Comparison of ENCODE assay signal across 1 cellular context in the genomic region with DNA sequence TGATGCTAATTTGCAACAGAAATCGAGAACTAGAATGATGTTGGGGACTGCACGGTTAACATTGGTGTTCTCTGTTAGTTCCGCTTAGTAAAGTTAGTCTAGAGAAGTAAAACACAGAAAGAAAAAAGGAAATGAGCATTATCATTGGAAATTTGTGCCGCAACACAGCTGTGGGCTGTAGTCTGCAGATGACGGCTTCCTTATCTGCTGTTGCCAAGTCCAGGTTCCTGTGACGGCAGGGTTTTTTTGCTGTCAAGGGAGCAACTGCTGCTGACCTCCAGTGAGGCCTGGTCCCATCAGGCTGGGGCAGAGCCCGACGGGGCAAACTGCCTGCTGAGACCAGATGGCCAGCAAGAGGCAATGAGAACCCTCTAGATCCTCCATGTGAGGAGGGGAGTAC.
A peak's percentile ranks its signal among the peaks of the same experiment; 100 is the strongest.
TF ChIP-seq lines count a peak whose summit lies in the region.

No MANE protein-coding gene starts in this region.

TF ChIP-seq in GM12878, 131 proteins besides CTCF, POLR2A, EP300 and RAD21 (continued from another document and continues in another):
- TF ChIP-seq, protein P1, sequence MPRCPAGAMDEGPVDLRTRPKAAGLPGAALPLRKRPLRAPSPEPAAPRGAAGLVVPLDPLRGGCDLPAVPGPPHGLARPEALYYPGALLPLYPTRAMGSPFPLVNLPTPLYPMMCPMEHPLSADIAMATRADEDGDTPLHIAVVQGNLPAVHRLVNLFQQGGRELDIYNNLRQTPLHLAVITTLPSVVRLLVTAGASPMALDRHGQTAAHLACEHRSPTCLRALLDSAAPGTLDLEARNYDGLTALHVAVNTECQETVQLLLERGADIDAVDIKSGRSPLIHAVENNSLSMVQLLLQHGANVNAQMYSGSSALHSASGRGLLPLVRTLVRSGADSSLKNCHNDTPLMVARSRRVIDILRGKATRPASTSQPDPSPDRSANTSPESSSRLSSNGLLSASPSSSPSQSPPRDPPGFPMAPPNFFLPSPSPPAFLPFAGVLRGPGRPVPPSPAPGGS (IDR thresholded peaks at IDR 0.05; ENCODE audit: borderline replicate concordance, insufficient read depth, low read depth, low read length, poor library complexity, severe bottlenecking) = no peak
- TF ChIP-seq HDGF (IDR thresholded peaks at IDR 0.05) = no peak
- no peak for TF ChIP-seq BACH1 (IDR thresholded peaks at IDR 0.05; ENCODE audit: borderline replicate concordance)
- TF ChIP-seq ZZZ3 (IDR thresholded peaks at IDR 0.05; ENCODE audit: control insufficient read depth, insufficient read length, low read depth) = no peak
- TF ChIP-seq SIX5 (IDR thresholded peaks at IDR 0.05; ENCODE audit: low read depth, low read length, severe bottlenecking) = no peak
- peak; percentile 59; the same call in 1 of the 2 replicates for TF ChIP-seq TCF12 (IDR thresholded peaks at IDR 0.05; ENCODE audit: low read depth, low read length)
- TF ChIP-seq, protein P2, sequence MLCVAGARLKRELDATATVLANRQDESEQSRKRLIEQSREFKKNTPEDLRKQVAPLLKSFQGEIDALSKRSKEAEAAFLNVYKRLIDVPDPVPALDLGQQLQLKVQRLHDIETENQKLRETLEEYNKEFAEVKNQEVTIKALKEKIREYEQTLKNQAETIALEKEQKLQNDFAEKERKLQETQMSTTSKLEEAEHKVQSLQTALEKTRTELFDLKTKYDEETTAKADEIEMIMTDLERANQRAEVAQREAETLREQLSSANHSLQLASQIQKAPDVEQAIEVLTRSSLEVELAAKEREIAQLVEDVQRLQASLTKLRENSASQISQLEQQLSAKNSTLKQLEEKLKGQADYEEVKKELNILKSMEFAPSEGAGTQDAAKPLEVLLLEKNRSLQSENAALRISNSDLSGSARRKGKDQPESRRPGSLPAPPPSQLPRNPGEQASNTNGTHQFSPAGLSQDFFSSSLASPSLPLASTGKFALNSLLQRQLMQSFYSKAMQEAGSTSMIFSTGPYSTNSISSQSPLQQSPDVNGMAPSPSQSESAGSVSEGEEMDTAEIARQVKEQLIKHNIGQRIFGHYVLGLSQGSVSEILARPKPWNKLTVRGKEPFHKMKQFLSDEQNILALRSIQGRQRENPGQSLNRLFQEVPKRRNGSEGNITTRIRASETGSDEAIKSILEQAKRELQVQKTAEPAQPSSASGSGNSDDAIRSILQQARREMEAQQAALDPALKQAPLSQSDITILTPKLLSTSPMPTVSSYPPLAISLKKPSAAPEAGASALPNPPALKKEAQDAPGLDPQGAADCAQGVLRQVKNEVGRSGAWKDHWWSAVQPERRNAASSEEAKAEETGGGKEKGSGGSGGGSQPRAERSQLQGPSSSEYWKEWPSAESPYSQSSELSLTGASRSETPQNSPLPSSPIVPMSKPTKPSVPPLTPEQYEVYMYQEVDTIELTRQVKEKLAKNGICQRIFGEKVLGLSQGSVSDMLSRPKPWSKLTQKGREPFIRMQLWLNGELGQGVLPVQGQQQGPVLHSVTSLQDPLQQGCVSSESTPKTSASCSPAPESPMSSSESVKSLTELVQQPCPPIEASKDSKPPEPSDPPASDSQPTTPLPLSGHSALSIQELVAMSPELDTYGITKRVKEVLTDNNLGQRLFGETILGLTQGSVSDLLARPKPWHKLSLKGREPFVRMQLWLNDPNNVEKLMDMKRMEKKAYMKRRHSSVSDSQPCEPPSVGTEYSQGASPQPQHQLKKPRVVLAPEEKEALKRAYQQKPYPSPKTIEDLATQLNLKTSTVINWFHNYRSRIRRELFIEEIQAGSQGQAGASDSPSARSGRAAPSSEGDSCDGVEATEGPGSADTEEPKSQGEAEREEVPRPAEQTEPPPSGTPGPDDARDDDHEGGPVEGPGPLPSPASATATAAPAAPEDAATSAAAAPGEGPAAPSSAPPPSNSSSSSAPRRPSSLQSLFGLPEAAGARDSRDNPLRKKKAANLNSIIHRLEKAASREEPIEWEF (IDR thresholded peaks at IDR 0.05; ENCODE audit: insufficient replicate concordance, low read depth, low read length) = no peak
- peak; percentile 38; the same call in 1 of the 2 replicates for TF ChIP-seq RUNX3 (IDR thresholded peaks at IDR 0.05; ENCODE audit: low read length)
- TF ChIP-seq, protein P3, sequence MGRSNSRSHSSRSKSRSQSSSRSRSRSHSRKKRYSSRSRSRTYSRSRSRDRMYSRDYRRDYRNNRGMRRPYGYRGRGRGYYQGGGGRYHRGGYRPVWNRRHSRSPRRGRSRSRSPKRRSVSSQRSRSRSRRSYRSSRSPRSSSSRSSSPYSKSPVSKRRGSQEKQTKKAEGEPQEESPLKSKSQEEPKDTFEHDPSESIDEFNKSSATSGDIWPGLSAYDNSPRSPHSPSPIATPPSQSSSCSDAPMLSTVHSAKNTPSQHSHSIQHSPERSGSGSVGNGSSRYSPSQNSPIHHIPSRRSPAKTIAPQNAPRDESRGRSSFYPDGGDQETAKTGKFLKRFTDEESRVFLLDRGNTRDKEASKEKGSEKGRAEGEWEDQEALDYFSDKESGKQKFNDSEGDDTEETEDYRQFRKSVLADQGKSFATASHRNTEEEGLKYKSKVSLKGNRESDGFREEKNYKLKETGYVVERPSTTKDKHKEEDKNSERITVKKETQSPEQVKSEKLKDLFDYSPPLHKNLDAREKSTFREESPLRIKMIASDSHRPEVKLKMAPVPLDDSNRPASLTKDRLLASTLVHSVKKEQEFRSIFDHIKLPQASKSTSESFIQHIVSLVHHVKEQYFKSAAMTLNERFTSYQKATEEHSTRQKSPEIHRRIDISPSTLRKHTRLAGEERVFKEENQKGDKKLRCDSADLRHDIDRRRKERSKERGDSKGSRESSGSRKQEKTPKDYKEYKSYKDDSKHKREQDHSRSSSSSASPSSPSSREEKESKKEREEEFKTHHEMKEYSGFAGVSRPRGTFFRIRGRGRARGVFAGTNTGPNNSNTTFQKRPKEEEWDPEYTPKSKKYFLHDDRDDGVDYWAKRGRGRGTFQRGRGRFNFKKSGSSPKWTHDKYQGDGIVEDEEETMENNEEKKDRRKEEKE (IDR thresholded peaks at IDR 0.05) = no peak
- 0 out of 2 replicates have a peak, but pooled peaks have one; percentile 29 for TF ChIP-seq TCF3 (IDR thresholded peaks at IDR 0.05; ENCODE audit: borderline replicate concordance, insufficient read depth, low read depth, low read length)
- TF ChIP-seq, protein P4, sequence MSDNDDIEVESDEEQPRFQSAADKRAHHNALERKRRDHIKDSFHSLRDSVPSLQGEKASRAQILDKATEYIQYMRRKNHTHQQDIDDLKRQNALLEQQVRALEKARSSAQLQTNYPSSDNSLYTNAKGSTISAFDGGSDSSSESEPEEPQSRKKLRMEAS (IDR thresholded peaks at IDR 0.05; ENCODE audit: low read depth, low read length) = no peak
- no peak for TF ChIP-seq RBBP5 (conservative IDR thresholded peaks at IDR 0.05)
- 0 out of 2 replicates have a peak, but pooled peaks have one; percentile 19 for TF ChIP-seq NR2F1 (conservative IDR thresholded peaks at IDR 0.05)
- 0 out of 4 replicates have a peak, but pooled peaks of 1 of the 2 experiments have one; percentile 31 for TF ChIP-seq ETV6 (conservative IDR thresholded peaks at IDR 0.05 in 1 of 2, IDR thresholded peaks at IDR 0.05 in 1 of 2; ENCODE audit: borderline replicate concordance in 1 of 2, low read depth in 1 of 2)
- TF ChIP-seq, protein P5, sequence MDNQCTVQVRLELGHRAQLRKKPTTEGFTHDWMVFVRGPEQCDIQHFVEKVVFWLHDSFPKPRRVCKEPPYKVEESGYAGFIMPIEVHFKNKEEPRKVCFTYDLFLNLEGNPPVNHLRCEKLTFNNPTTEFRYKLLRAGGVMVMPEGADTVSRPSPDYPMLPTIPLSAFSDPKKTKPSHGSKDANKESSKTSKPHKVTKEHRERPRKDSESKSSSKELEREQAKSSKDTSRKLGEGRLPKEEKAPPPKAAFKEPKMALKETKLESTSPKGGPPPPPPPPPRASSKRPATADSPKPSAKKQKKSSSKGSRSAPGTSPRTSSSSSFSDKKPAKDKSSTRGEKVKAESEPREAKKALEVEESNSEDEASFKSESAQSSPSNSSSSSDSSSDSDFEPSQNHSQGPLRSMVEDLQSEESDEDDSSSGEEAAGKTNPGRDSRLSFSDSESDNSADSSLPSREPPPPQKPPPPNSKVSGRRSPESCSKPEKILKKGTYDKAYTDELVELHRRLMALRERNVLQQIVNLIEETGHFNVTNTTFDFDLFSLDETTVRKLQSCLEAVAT (IDR thresholded peaks at IDR 0.05) = no peak
- TF ChIP-seq TARDBP (IDR thresholded peaks at IDR 0.05; ENCODE audit: borderline replicate concordance) = no peak
- TF ChIP-seq JUND (IDR thresholded peaks at IDR 0.05; ENCODE audit: low read depth, low read length) = no peak
- TF ChIP-seq RCOR1 (conservative IDR thresholded peaks at IDR 0.05; ENCODE audit: low read depth, low read length) = no peak
- TF ChIP-seq, protein P6, sequence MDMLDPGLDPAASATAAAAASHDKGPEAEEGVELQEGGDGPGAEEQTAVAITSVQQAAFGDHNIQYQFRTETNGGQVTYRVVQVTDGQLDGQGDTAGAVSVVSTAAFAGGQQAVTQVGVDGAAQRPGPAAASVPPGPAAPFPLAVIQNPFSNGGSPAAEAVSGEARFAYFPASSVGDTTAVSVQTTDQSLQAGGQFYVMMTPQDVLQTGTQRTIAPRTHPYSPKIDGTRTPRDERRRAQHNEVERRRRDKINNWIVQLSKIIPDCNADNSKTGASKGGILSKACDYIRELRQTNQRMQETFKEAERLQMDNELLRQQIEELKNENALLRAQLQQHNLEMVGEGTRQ (IDR thresholded peaks at IDR 0.05; ENCODE audit: borderline replicate concordance, low read depth, low read length) = no peak
- peak; percentile 40; the same call in 1 of the 2 replicates for TF ChIP-seq CREM (IDR thresholded peaks at IDR 0.05; ENCODE audit: low read depth)
- no peak for TF ChIP-seq NRF1 (conservative IDR thresholded peaks at IDR 0.05; ENCODE audit: low read depth, low read length)
- TF ChIP-seq ESRRA (IDR thresholded peaks at IDR 0.05; ENCODE audit: low read length) = no peak
- no peak for TF ChIP-seq RFX5 (IDR thresholded peaks at IDR 0.05; ENCODE audit: low read depth, low read length)
- TF ChIP-seq SIN3A (IDR thresholded peaks at IDR 0.05; ENCODE audit: low read depth, low read length) = no peak
- no peak for TF ChIP-seq MEF2A (IDR thresholded peaks at IDR 0.05; ENCODE audit: insufficient read depth, low read depth, low read length)
- TF ChIP-seq SPI1 (IDR thresholded peaks at IDR 0.05; ENCODE audit: borderline replicate concordance, insufficient read depth, low read depth, low read length) = peak; percentile 49; the same call in 1 of the 2 replicates
- peak; percentile 32; the same call in 1 of the 2 replicates for TF ChIP-seq IKZF1 (conservative IDR thresholded peaks at IDR 0.05)
- TF ChIP-seq LARP7 (IDR thresholded peaks at IDR 0.05) = no peak
- TF ChIP-seq, protein P7, sequence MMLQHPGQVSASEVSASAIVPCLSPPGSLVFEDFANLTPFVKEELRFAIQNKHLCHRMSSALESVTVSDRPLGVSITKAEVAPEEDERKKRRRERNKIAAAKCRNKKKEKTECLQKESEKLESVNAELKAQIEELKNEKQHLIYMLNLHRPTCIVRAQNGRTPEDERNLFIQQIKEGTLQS (IDR thresholded peaks at IDR 0.05; ENCODE audit: borderline replicate concordance, extremely low read depth, low read depth, low read length) = no peak
- TF ChIP-seq, protein P8, sequence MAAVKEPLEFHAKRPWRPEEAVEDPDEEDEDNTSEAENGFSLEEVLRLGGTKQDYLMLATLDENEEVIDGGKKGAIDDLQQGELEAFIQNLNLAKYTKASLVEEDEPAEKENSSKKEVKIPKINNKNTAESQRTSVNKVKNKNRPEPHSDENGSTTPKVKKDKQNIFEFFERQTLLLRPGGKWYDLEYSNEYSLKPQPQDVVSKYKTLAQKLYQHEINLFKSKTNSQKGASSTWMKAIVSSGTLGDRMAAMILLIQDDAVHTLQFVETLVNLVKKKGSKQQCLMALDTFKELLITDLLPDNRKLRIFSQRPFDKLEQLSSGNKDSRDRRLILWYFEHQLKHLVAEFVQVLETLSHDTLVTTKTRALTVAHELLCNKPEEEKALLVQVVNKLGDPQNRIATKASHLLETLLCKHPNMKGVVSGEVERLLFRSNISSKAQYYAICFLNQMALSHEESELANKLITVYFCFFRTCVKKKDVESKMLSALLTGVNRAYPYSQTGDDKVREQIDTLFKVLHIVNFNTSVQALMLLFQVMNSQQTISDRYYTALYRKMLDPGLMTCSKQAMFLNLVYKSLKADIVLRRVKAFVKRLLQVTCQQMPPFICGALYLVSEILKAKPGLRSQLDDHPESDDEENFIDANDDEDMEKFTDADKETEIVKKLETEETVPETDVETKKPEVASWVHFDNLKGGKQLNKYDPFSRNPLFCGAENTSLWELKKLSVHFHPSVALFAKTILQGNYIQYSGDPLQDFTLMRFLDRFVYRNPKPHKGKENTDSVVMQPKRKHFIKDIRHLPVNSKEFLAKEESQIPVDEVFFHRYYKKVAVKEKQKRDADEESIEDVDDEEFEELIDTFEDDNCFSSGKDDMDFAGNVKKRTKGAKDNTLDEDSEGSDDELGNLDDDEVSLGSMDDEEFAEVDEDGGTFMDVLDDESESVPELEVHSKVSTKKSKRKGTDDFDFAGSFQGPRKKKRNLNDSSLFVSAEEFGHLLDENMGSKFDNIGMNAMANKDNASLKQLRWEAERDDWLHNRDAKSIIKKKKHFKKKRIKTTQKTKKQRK (IDR thresholded peaks at IDR 0.05; ENCODE audit: low read depth, low read length) = no peak
- peak; percentile 35; the same call in 1 of the 2 replicates for TF ChIP-seq CREB1 (IDR thresholded peaks at IDR 0.05; ENCODE audit: low read depth)
- TF ChIP-seq, protein P9, sequence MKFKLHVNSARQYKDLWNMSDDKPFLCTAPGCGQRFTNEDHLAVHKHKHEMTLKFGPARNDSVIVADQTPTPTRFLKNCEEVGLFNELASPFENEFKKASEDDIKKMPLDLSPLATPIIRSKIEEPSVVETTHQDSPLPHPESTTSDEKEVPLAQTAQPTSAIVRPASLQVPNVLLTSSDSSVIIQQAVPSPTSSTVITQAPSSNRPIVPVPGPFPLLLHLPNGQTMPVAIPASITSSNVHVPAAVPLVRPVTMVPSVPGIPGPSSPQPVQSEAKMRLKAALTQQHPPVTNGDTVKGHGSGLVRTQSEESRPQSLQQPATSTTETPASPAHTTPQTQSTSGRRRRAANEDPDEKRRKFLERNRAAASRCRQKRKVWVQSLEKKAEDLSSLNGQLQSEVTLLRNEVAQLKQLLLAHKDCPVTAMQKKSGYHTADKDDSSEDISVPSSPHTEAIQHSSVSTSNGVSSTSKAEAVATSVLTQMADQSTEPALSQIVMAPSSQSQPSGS (IDR thresholded peaks at IDR 0.05; ENCODE audit: low read length) = no peak
